In the genomic region with DNA sequence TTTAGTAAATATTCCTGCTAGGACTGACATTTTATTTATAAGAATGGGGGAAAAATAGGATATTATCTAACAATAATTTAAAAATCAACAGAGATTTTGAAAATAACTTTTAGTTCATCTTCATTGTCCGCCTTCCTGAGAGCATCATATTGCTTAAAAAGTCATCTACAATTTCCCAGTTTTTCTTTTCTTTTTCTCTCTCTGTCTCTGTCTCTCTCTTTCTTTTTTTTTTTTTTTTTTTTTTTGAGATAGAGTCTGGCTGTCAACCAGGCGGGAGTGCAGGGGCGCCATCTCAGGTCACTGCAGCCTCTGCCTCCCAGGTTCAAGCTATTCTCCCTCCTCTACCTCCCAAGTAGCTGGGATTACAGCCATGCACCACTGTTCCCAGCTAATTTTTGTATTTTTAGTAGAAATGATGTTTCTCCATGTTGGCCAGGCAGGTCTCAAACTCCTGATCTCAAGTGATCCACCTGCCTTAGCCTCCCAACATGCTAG, we compare ENCODE assay signal across 1 cellular context.
TF ChIP-seq lines count a peak whose summit lies in the region.

No MANE protein-coding gene starts in this region.

TF ChIP-seq in GM23338, 12 proteins besides CTCF, POLR2A, EP300 and RAD21 (continued from another document):
- TF ChIP-seq, protein P1, sequence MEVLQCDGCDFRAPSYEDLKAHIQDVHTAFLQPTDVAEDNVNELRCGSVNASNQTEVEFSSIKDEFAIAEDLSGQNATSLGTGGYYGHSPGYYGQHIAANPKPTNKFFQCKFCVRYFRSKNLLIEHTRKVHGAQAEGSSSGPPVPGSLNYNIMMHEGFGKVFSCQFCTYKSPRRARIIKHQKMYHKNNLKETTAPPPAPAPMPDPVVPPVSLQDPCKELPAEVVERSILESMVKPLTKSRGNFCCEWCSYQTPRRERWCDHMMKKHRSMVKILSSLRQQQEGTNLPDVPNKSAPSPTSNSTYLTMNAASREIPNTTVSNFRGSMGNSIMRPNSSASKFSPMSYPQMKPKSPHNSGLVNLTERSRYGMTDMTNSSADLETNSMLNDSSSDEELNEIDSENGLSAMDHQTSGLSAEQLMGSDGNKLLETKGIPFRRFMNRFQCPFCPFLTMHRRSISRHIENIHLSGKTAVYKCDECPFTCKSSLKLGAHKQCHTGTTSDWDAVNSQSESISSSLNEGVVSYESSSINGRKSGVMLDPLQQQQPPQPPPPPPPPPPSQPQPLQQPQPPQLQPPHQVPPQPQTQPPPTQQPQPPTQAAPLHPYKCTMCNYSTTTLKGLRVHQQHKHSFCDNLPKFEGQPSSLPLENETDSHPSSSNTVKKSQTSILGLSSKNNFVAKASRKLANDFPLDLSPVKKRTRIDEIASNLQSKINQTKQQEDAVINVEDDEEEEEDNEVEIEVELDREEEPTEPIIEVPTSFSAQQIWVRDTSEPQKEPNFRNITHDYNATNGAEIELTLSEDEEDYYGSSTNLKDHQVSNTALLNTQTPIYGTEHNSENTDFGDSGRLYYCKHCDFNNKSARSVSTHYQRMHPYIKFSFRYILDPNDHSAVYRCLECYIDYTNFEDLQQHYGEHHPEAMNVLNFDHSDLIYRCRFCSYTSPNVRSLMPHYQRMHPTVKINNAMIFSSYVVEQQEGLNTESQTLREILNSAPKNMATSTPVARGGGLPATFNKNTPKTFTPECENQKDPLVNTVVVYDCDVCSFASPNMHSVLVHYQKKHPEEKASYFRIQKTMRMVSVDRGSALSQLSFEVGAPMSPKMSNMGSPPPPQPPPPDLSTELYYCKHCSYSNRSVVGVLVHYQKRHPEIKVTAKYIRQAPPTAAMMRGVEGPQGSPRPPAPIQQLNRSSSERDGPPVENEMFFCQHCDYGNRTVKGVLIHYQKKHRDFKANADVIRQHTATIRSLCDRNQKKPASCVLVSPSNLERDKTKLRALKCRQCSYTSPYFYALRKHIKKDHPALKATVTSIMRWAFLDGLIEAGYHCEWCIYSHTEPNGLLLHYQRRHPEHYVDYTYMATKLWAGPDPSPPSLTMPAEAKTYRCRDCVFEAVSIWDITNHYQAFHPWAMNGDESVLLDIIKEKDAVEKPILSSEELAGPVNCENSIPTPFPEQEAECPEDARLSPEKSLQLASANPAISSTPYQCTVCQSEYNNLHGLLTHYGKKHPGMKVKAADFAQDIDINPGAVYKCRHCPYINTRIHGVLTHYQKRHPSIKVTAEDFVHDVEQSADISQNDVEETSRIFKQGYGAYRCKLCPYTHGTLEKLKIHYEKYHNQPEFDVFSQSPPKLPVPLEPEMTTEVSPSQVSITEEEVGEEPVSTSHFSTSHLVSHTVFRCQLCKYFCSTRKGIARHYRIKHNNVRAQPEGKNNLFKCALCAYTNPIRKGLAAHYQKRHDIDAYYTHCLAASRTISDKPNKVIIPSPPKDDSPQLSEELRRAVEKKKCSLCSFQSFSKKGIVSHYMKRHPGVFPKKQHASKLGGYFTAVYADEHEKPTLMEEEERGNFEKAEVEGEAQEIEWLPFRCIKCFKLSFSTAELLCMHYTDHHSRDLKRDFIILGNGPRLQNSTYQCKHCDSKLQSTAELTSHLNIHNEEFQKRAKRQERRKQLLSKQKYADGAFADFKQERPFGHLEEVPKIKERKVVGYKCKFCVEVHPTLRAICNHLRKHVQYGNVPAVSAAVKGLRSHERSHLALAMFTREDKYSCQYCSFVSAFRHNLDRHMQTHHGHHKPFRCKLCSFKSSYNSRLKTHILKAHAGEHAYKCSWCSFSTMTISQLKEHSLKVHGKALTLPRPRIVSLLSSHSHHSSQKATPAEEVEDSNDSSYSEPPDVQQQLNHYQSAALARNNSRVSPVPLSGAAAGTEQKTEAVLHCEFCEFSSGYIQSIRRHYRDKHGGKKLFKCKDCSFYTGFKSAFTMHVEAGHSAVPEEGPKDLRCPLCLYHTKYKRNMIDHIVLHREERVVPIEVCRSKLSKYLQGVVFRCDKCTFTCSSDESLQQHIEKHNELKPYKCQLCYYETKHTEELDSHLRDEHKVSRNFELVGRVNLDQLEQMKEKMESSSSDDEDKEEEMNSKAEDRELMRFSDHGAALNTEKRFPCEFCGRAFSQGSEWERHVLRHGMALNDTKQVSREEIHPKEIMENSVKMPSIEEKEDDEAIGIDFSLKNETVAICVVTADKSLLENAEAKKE (CRISPR knock-in tag; IDR thresholded peaks at IDR 0.05) = no peak
- TF ChIP-seq, protein P2, sequence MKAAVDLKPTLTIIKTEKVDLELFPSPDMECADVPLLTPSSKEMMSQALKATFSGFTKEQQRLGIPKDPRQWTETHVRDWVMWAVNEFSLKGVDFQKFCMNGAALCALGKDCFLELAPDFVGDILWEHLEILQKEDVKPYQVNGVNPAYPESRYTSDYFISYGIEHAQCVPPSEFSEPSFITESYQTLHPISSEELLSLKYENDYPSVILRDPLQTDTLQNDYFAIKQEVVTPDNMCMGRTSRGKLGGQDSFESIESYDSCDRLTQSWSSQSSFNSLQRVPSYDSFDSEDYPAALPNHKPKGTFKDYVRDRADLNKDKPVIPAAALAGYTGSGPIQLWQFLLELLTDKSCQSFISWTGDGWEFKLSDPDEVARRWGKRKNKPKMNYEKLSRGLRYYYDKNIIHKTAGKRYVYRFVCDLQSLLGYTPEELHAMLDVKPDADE (IDR thresholded peaks at IDR 0.05) = no peak
- no peak for TF ChIP-seq POLR2AphosphoS5 (IDR thresholded peaks at IDR 0.05; ENCODE audit: low read depth)
- TF ChIP-seq EZH2phosphoT487 (IDR thresholded peaks at IDR 0.05; ENCODE audit: unreplicated experiment) = no peak
- TF ChIP-seq STAT1 (IDR thresholded peaks at IDR 0.05; ENCODE audit: unreplicated experiment) = no peak
- no peak for TF ChIP-seq CREB1 (CRISPR knock-in tag; IDR thresholded peaks at IDR 0.05; ENCODE audit: low read depth)
- no peak for TF ChIP-seq JUNB (IDR thresholded peaks at IDR 0.05; ENCODE audit: unreplicated experiment)
- TF ChIP-seq ZNF331 (CRISPR knock-in tag; IDR thresholded peaks at IDR 0.05; ENCODE audit: low read depth) = no peak
- TF ChIP-seq, protein P3, sequence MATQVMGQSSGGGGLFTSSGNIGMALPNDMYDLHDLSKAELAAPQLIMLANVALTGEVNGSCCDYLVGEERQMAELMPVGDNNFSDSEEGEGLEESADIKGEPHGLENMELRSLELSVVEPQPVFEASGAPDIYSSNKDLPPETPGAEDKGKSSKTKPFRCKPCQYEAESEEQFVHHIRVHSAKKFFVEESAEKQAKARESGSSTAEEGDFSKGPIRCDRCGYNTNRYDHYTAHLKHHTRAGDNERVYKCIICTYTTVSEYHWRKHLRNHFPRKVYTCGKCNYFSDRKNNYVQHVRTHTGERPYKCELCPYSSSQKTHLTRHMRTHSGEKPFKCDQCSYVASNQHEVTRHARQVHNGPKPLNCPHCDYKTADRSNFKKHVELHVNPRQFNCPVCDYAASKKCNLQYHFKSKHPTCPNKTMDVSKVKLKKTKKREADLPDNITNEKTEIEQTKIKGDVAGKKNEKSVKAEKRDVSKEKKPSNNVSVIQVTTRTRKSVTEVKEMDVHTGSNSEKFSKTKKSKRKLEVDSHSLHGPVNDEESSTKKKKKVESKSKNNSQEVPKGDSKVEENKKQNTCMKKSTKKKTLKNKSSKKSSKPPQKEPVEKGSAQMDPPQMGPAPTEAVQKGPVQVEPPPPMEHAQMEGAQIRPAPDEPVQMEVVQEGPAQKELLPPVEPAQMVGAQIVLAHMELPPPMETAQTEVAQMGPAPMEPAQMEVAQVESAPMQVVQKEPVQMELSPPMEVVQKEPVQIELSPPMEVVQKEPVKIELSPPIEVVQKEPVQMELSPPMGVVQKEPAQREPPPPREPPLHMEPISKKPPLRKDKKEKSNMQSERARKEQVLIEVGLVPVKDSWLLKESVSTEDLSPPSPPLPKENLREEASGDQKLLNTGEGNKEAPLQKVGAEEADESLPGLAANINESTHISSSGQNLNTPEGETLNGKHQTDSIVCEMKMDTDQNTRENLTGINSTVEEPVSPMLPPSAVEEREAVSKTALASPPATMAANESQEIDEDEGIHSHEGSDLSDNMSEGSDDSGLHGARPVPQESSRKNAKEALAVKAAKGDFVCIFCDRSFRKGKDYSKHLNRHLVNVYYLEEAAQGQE (IDR thresholded peaks at IDR 0.05; ENCODE audit: unreplicated experiment) = no peak
